ENCODE assay signal across 25 cellular contexts in the genomic region with DNA sequence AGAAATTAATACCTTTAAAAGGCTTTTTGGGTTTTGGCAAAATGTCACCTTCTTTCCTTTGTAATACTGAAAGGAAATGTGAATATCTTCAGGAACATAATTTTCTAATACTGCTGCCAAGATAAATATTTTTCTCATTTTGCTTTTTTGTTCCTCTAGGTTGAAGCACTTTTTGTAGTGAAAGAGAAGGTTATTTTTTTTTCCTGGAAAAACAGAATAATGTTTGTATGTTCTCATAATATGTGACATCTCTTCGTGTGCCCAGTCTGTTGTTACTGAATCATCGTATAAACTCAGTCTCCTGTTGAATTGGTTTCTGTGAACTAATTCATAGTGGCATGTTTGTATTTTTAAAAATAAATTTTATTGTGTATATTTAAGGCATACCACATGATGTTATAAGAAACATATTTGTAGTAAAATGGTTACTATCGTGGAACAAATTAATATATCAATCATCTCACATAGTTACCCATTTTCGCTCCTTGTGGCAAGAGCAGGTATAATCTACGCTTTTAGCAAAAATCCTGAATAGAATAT.
"Had no signal": no experiment of that assay in that cellular context is flagged by ENCODE, and none has a peak within 500 bp of the region (broad histone marks: within the 10 kb centered on the region; RNA-seq: fewer than 3 reads in every experiment).

No MANE protein-coding gene starts in this region.

- H3K4me3 Mint-ChIP-seq: activated CD8-positive, alpha-beta T cell treated with anti-CD3 and anti-CD28 coated beads, Interleukin-2, amount 10 ng/mL, durations not matched to agents 7 days and 5 days; activated naive CD4-positive, alpha-beta T cell treated with anti-CD3 and anti-CD28 coated beads, Interleukin-2, amount 50 U/mL, for 24 hours; activated T-helper 1 cell treated with anti-CD3 and anti-CD28 coated beads, Interleukin-12 subunit alpha, Interleukin-12 subunit beta, Interleukin-2, Interleukin-4 antibody, amounts not matched to agents 30 ng/mL and 10 ng/mL and 1 ng/mL, durations not matched to agents 14 hours and 24 hours and 36 hours; central memory CD8-positive, alpha-beta T cell; natural killer cell had no signal

- H3K36me3 Mint-ChIP-seq: activated naive CD4-positive, alpha-beta T cell treated with anti-CD3 and anti-CD28 coated beads, Interleukin-2, amount 50 U/mL, for 24 hours; natural killer cell had no signal

- H3K27ac Mint-ChIP-seq: activated CD8-positive, alpha-beta T cell treated with anti-CD3 and anti-CD28 coated beads, Interleukin-2, amount 10 ng/mL, durations not matched to agents 7 days and 5 days; activated naive CD4-positive, alpha-beta T cell treated with anti-CD3 and anti-CD28 coated beads, Interleukin-2, amount 50 U/mL, for 24 hours; activated T-helper 1 cell treated with anti-CD3 and anti-CD28 coated beads, Interleukin-12 subunit alpha, Interleukin-12 subunit beta, Interleukin-2, Interleukin-4 antibody, amounts not matched to agents 30 ng/mL and 10 ng/mL and 1 ng/mL, durations not matched to agents 14 hours and 24 hours and 36 hours; natural killer cell had no signal

- H3K27me3 ChIP-seq: brain microvascular endothelial cell, colonic mucosa, foreskin keratinocyte, ovary, right atrium auricular region, thyroid gland, upper lobe of right lung had no signal

- H3K27ac ChIP-seq: brain microvascular endothelial cell, colonic mucosa, foreskin keratinocyte, ovary, psoas muscle, right atrium auricular region, upper lobe of right lung, WERI-Rb-1 had no signal

- H3K4me1 ChIP-seq: colonic mucosa, foreskin keratinocyte, psoas muscle, right atrium auricular region, upper lobe of right lung had no signal

- H3K36me3 ChIP-seq: brain microvascular endothelial cell, colonic mucosa, ovary, thyroid gland, upper lobe of right lung, WERI-Rb-1 had no signal

- H3K27me3 Mint-ChIP-seq: activated naive CD4-positive, alpha-beta T cell treated with anti-CD3 and anti-CD28 coated beads, Interleukin-2, amount 50 U/mL, for 24 hours; central memory CD8-positive, alpha-beta T cell had no signal

- DNase-seq: activated CD4-positive, alpha-beta T cell treated with anti-CD3 and anti-CD28 coated beads, Interleukin-2, amount 50 U/mL, for 1 hour; activated CD4-positive, CD25-positive, alpha-beta regulatory T cell treated with anti-CD3 and anti-CD28 coated beads, Interleukin-2, amount 50 U/mL, for 72 hours; activated CD8-positive, alpha-beta T cell treated with anti-CD3 and anti-CD28 coated beads, Interleukin-2, amount 10 ng/mL, durations not matched to agents 7 days and 5 days; activated gamma-delta T cell treated with Interleukin-2 at 50 U/mL for 16 hours; anterior cingulate cortex; brain microvascular endothelial cell; colonic mucosa; erythroblast; foreskin keratinocyte; midbrain; natural killer cell; ovary; psoas muscle; stimulated activated CD4-positive, alpha-beta T cell treated with anti-CD3 and anti-CD28 coated beads, Interleukin-12 subunit alpha, Interleukin-12 subunit beta, amount 100 ng/mL, for 4 hours; stimulated activated CD4-positive, alpha-beta T cell treated with anti-CD3 and anti-CD28 coated beads, Interleukin-4, amount 100 ng/mL, for 4 hours; stimulated activated naive CD8-positive, alpha-beta T cell treated with anti-CD3 and anti-CD28 coated beads, Interleukin-15, Interleukin-2, amounts not matched to agents 100 U/mL and 50 U/mL, for 24 hours; substantia nigra; thyroid gland; upper lobe of right lung; WERI-Rb-1 had no signal

- H3K4me3 ChIP-seq: colonic mucosa, ovary, psoas muscle, right atrium auricular region, thyroid gland, upper lobe of right lung had no signal

- H3K9me3 ChIP-seq: colonic mucosa, ovary, psoas muscle, right atrium auricular region, thyroid gland, upper lobe of right lung had no signal

- H3K9me3 Mint-ChIP-seq: activated naive CD4-positive, alpha-beta T cell treated with anti-CD3 and anti-CD28 coated beads, Interleukin-2, amount 50 U/mL, for 24 hours; activated T-helper 1 cell treated with anti-CD3 and anti-CD28 coated beads, Interleukin-12 subunit alpha, Interleukin-12 subunit beta, Interleukin-2, Interleukin-4 antibody, amounts not matched to agents 30 ng/mL and 10 ng/mL and 1 ng/mL, durations not matched to agents 14 hours and 24 hours and 36 hours; central memory CD8-positive, alpha-beta T cell; natural killer cell had no signal

- ATAC-seq: activated CD8-positive, alpha-beta T cell treated with anti-CD3 and anti-CD28 coated beads, Interleukin-2, amount 10 ng/mL, durations not matched to agents 7 days and 5 days; foreskin keratinocyte; left lobe of liver; natural killer cell; psoas muscle; stimulated activated naive CD8-positive, alpha-beta T cell treated with anti-CD3 and anti-CD28 coated beads, Interleukin-15, Interleukin-2, amounts not matched to agents 100 U/mL and 50 U/mL, for 24 hours; upper lobe of right lung had no signal
